ENCODE assay signal across 27 cellular contexts in genomic region chr7:49074538-49074937, GRCh38.
"Had no signal": no experiment of that assay in that cellular context is flagged by ENCODE, and none has a peak within 500 bp of the region (broad histone marks: within the 10 kb centered on the region; RNA-seq: fewer than 3 reads in every experiment).

No MANE protein-coding gene starts in this region.

- H3K27ac ChIP-seq: stomach, suprapubic skin, testis, thoracic aorta, thyroid gland, tibial artery, tibial nerve, transverse colon, upper lobe of left lung, upper lobe of right lung, uterus, vagina had no signal

- H3K9me3 ChIP-seq: suprapubic skin, testis, thoracic aorta, thyroid gland, tibial artery, tibial nerve, transverse colon, upper lobe of left lung, upper lobe of right lung, uterus, vagina had no signal

- DNase-seq: stimulated activated CD4-positive, alpha-beta T cell treated with anti-CD3 and anti-CD28 coated beads, Interleukin-2, amount 100 ng/mL, for 48 hours; stimulated activated CD4-positive, alpha-beta T cell treated with anti-CD3 and anti-CD28 coated beads, Interleukin-4, amount 100 ng/mL, for 1 hour; stimulated activated CD4-positive, alpha-beta T cell treated with anti-CD3 and anti-CD28 coated beads, Interleukin-4, amount 100 ng/mL, for 24 hours; stimulated activated CD4-positive, alpha-beta T cell treated with anti-CD3 and anti-CD28 coated beads, Interleukin-4, amount 100 ng/mL, for 4 hours; stimulated activated CD8-positive, alpha-beta memory T cell treated with anti-CD3 and anti-CD28 coated beads, Interleukin-4, amount 100 ng/mL, for 48 hours; stimulated activated naive B cell treated with anti-CD40 and anti-IgM and Interleukin-4, amounts not matched to agents 10 μg/mL and 1 μg/mL and 100 μg/mL, for 72 hours; stimulated activated naive CD4-positive, alpha-beta T cell; stimulated activated naive CD4-positive, alpha-beta T cell treated with Interleukin-2 at 50 U/mL for 16 hours; stimulated activated naive CD8-positive, alpha-beta T cell treated with anti-CD3 and anti-CD28 coated beads, Interleukin-15, amount 100 ng/mL, for 72 hours; stimulated activated naive CD8-positive, alpha-beta T cell treated with anti-CD3 and anti-CD28 coated beads, Interleukin-15, Interleukin-2, amounts not matched to agents 100 U/mL and 50 U/mL, for 24 hours; stomach; substantia nigra; testis; thyroid gland; tibial artery; transverse colon; trophoblast cell; upper lobe of left lung; upper lobe of right lung; uterus had no signal

- FAIRE-seq: urothelium cell line had no signal

- H3K4me3 ChIP-seq: stomach, suprapubic skin, testis, thoracic aorta, thyroid gland, tibial artery, tibial nerve, transverse colon, upper lobe of left lung, upper lobe of right lung, uterus, vagina had no signal

- H3K36me3 ChIP-seq: stomach, suprapubic skin, thoracic aorta, thyroid gland, tibial artery, tibial nerve, transverse colon, upper lobe of left lung, upper lobe of right lung, uterus, vagina had no signal

- H3K27me3 ChIP-seq: stomach, suprapubic skin, testis, thyroid gland, tibial artery, tibial nerve, transverse colon, upper lobe of left lung, upper lobe of right lung, uterus, vagina had no signal

- H3K4me1 ChIP-seq: stomach, suprapubic skin, testis, thyroid gland, tibial artery, tibial nerve, transverse colon, upper lobe of left lung, upper lobe of right lung, uterus, vagina had no signal

- ATAC-seq: stimulated activated effector memory CD8-positive, alpha-beta T cell treated with anti-CD3 and anti-CD28 coated beads, Interleukin-12 subunit alpha, Interleukin-12 subunit beta, amount 100 ng/mL, for 72 hours; stimulated activated memory B cell treated with anti-CD40 and anti-IgM and Interleukin-4, amounts not matched to agents 10 μg/mL and 1 μg/mL and 100 μg/mL, for 72 hours; stimulated activated naive B cell treated with anti-CD40 and anti-IgM and Interleukin-4, amounts not matched to agents 10 μg/mL and 1 μg/mL and 100 μg/mL, for 72 hours; stimulated activated naive CD8-positive, alpha-beta T cell treated with anti-CD3 and anti-CD28 coated beads, Interleukin-15, amount 100 ng/mL, for 72 hours; stimulated activated naive CD8-positive, alpha-beta T cell treated with anti-CD3 and anti-CD28 coated beads, Interleukin-15, Interleukin-2, amounts not matched to agents 100 U/mL and 50 U/mL, for 24 hours; upper lobe of right lung had no signal
